ENCODE assay signal across 17 cellular contexts in genomic region chr7:142488234-142488633, GRCh38.
DNase-seq lines count a peak whose midpoint lies in the region; ATAC-seq and TF ChIP-seq lines count a peak whose summit lies in the region.
"Had no signal": no experiment of that assay in that cellular context is flagged by ENCODE, and none has a peak within 500 bp of the region (broad histone marks: within the 10 kb centered on the region; RNA-seq: fewer than 3 reads in every experiment).

No MANE protein-coding gene starts in this region.

- no peaks in the 10 kb centered on the region for H3K27me3 Mint-ChIP-seq in CD8-positive, alpha-beta memory T cell

- intact Hi-C loops in Right ventricle myocardium superior (cut with DNase I) (no loop called here), cardiac septum (cut with DNase I) (no loop called here), mucosa of descending colon (cut with DNase I, micrococcal nuclease) (no loop called here), thyroid gland (cut with DNase I) (no loop called here)

- no peak overlapping the region for H3K4me3 Mint-ChIP-seq in CD8-positive, alpha-beta memory T cell
- H3K4me3 Mint-ChIP-seq: H9 had no signal

- ATAC-seq in Right ventricle myocardium superior (ENCODE audit: poor library complexity) (peak; percentile 48), mucosa of descending colon (peak; percentile 35)

- no peaks in the 10 kb centered on the region for H3K36me3 Mint-ChIP-seq in CD8-positive, alpha-beta memory T cell

- H3K36me3 ChIP-seq in Loucy (ENCODE audit: insufficient read depth, low read length) (no peaks in the 10 kb centered on the region), mucosa of descending colon (ENCODE audit: low read depth) (no peaks in the 10 kb centered on the region), thyroid gland (no peaks in the 10 kb centered on the region)
- no peaks in the 10 kb centered on the region for H3K36me3 ChIP-seq in CD8-positive, alpha-beta memory T cell (ENCODE audit: insufficient read depth, low read length)

- no peaks in the 10 kb centered on the region for H3K9me3 Mint-ChIP-seq in CD8-positive, alpha-beta memory T cell
- H3K9me3 Mint-ChIP-seq: H9 had no signal

- H3K27me3 ChIP-seq in Loucy (ENCODE audit: insufficient read depth, low read length, poor library complexity, severe bottlenecking) = no peaks in the 10 kb centered on the region
- H3K27me3 ChIP-seq in thyroid gland = no peaks in the 10 kb centered on the region
- no peaks in the 10 kb centered on the region for H3K27me3 ChIP-seq in CD8-positive, alpha-beta memory T cell (ENCODE audit: insufficient read depth, low read length, poor library complexity, severe bottlenecking)

- 74 to 81% methylated on average over 6 to 7 of the region's 7 CpGs for WGBS in thyroid gland, 2 donors

- H2AFZ ChIP-seq in Loucy (ENCODE audit: low read length) = no peak overlapping the region

- POLR2A ChIA-PET in CD8-positive, alpha-beta memory T cell (lab: Charles Lee) = no interaction called here

- TF ChIP-seq POLR2A in thyroid gland (IDR thresholded peaks at IDR 0.05) = no peak

- H3K9ac ChIP-seq in Loucy (ENCODE audit: low read depth, low read length, poor library complexity, severe bottlenecking) = peak overlapping the region; percentile 74

- H3K9me3 ChIP-seq in Loucy (ENCODE audit: insufficient read depth, low read depth, low read length) (no peaks in the 10 kb centered on the region), mucosa of descending colon (no peaks in the 10 kb centered on the region), thyroid gland (no peaks in the 10 kb centered on the region)
- H3K9me3 ChIP-seq in CD8-positive, alpha-beta memory T cell (ENCODE audit: low read length) = no peaks in the 10 kb centered on the region

- no peaks in the 10 kb centered on the region for H3K79me2 ChIP-seq in Loucy (ENCODE audit: insufficient read depth, low read length)

- no peaks in the 10 kb centered on the region for H3F3A ChIP-seq in Loucy (ENCODE audit: low read depth)

- no peak for TF ChIP-seq CTCF in Loucy (conservative IDR thresholded peaks at IDR 0.05; ENCODE audit: low read length)
- no peak for TF ChIP-seq CTCF in mucosa of descending colon (IDR thresholded peaks at IDR 0.05)
- no peak for TF ChIP-seq CTCF in thyroid gland (IDR thresholded peaks at IDR 0.05)

- peak overlapping the region; percentile 66 for H3K4me2 ChIP-seq in Loucy (ENCODE audit: low read depth, low read length, poor library complexity, severe bottlenecking)

- DNase-seq in Right ventricle myocardium superior (no peak), cardiac septum (ENCODE audit: low spot score) (no peak), mucosa of descending colon (no peak), thyroid gland (peak; percentile 9 to 10), AG08396 (ENCODE audit: low spot score) (no peak), hypothalamus (lab: John Stamatoyannopoulos, UW) (no peak)
- no peak for DNase-seq in CD8-positive, alpha-beta memory T cell
- DNase-seq: 8988T; H9; Karpas-422; NCI-H1105; NCI-H1694; NCI-H2107; NCI-H345; NCI-H526 treated with DMSO at 0.1 percent for 48 hours; NK-92 treated with Interleukin-12 subunit alpha and Interleukin-12 subunit beta, amount 100 ng/mL, for 24 hours had no signal

- no peaks in the 10 kb centered on the region for H4K20me1 ChIP-seq in Loucy (ENCODE audit: insufficient read depth, low read length, poor library complexity, severe bottlenecking)

- peak overlapping the region in 1 of 3 donors; percentile 64 for H3K27ac ChIP-seq in thyroid gland
- H3K27ac ChIP-seq in CD8-positive, alpha-beta memory T cell (ENCODE audit: low read depth, low read length) = no peak overlapping the region

- CTCF ChIA-PET in CD8-positive, alpha-beta memory T cell (lab: Charles Lee) = interaction anchor here (1.6 kb wide), 1 partner anchor 10 kb away, joined by 3 read pairs; no protein-coding TSS in a partner anchor

- peaks cover 5 to 12% (median 10%) of the 10 kb centered on the region in 3 donors for H3K4me1 Mint-ChIP-seq in CD8-positive, alpha-beta memory T cell

- H3K4me3 ChIP-seq in Loucy (ENCODE audit: low read length, poor library complexity, severe bottlenecking) (peak overlapping the region; percentile 51), mucosa of descending colon (no peak overlapping the region), thyroid gland (replicated peaks in 1 of 3) (no peak overlapping the region)
- no peak overlapping the region for H3K4me3 ChIP-seq in CD8-positive, alpha-beta memory T cell (ENCODE audit: low read length)

- H3K27ac Mint-ChIP-seq in CD8-positive, alpha-beta memory T cell = peak overlapping the region in 1 of 8 donors; percentile 14

- H3K9me2 ChIP-seq in Loucy (replicated peaks; ENCODE audit: low read depth, low read length) = no peaks in the 10 kb centered on the region

- H3K4me1 ChIP-seq in Loucy (ENCODE audit: insufficient read depth, low read length, poor library complexity, severe bottlenecking) (peaks cover 69% of the 10 kb centered on the region), mucosa of descending colon (ENCODE audit: low read depth) (no peaks in the 10 kb centered on the region), thyroid gland (peaks cover 0 to 28% of the 10 kb centered on the region in 2 donors)
- peaks cover 3% of the 10 kb centered on the region for H3K4me1 ChIP-seq in CD8-positive, alpha-beta memory T cell (ENCODE audit: insufficient read depth, low read length)

Comparison
In these comparisons a context has a peak if more than half of its experiments do, and no peak if none do; other contexts are left out.
1. DNase-seq: peak in thyroid gland (2 of 2); none in Right ventricle myocardium superior (single experiment), cardiac septum (single experiment), mucosa of descending colon (0 of 3), AG08396 (single experiment), hypothalamus (0 of 51) and CD8-positive, alpha-beta memory T cell (0 of 5).